ENCODE assay signal across 27 cellular contexts in the genomic region with DNA sequence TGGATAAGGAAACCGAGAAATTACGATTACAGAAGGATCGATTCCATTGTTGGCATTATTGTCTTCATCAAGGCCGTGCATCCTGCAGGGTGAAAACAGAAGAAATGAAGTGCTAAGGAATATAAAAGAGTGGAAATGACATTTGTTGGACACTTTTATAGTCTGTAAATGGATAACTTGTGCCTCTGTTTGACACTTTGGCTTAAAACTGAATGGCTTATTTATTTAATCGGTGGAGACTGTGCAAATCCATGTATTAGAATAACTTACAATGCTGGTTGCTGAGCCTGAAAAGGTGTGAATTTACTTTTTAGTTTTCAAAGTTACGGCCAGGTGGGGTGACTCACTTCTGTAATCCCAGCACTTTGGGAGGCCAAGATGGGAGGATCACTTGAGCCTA. TPM values are rescaled to one million over a fixed set of nuclear protein-coding genes. Genes with fewer than 3 reads are reported as not detected.
A peak's percentile ranks its signal among the peaks of the same experiment; 100 is the strongest.
DNase-seq lines count a peak whose midpoint lies in the region; ATAC-seq, FAIRE-seq and TF ChIP-seq lines count a peak whose summit lies in the region.
"Had no signal": no experiment of that assay in that cellular context is flagged by ENCODE, and none has a peak within 500 bp of the region (broad histone marks: within the 10 kb centered on the region; RNA-seq: fewer than 3 reads in every experiment).

No MANE protein-coding gene starts in this region.

- TF ChIP-seq POLR2A in HepG2 (IDR thresholded peaks at IDR 0.05; ENCODE audit: insufficient read depth in 1 of 2, low read depth in 2 of 2, low read length in 2 of 2) (no peak), right lobe of liver (IDR thresholded peaks at IDR 0.05) (no peak)

- CTCF ChIA-PET in HepG2 (lab: Yijun Ruan, JAX; ENCODE audit: low intra/inter-chr PET ratio, low total read pairs) = no interaction called here

- no peak overlapping the region for H2BK12ac ChIP-seq in neuronal stem cell (ENCODE audit: low read length)

- POLR2A ChIA-PET in HepG2 (lab: Yijun Ruan, JAX) = no interaction called here

- no peaks in the 10 kb centered on the region for H3K79me1 ChIP-seq in neuronal stem cell (ENCODE audit: low read depth, low read length)

- no peak overlapping the region for H3K9ac ChIP-seq in liver (ENCODE audit: low read depth in 1 of 2, low read length in 2 of 2)
- H3K9ac ChIP-seq in HepG2 (ENCODE audit: insufficient read depth, low read depth, low read length) = no peak overlapping the region
- H3K9ac ChIP-seq in neuronal stem cell (ENCODE audit: low read depth, low read length, poor library complexity) = no peak overlapping the region
- H3K9ac ChIP-seq: BLaER1 treated with 17β-estradiol and CSF1 and Interleukin-3, amounts not matched to agents 10 nM and 100 nM had no signal

- in situ Hi-C loops in HepG2 (cut with HindIII; ENCODE audit: extremely low pct_ligation_motif_present, low pct_unique_long_range_greater_than_20kb) = no loop called here

- H3K36me3 ChIP-seq in liver (ENCODE audit: control insufficient read depth in 4 of 4, insufficient read depth in 3 of 4, low read depth in 1 of 4, low read length in 3 of 4) (no peaks in the 10 kb centered on the region), HepG2 (replicated peaks in 1 of 2; ENCODE audit: control insufficient read depth in 1 of 2, insufficient read depth in 2 of 2, low read length in 2 of 2) (no peaks in the 10 kb centered on the region), right lobe of liver (no peaks in the 10 kb centered on the region), neuronal stem cell (replicated peaks in 1 of 2; ENCODE audit: control insufficient read depth in 2 of 2, insufficient read depth in 2 of 2, low read length in 2 of 2) (no peaks in the 10 kb centered on the region)
- H3K36me3 ChIP-seq: BLaER1 treated with 17β-estradiol and CSF1 and Interleukin-3, amounts not matched to agents 10 nM and 100 nM had no signal

- H3K4me2 ChIP-seq in HepG2 (ENCODE audit: low read depth, low read length) (no peak overlapping the region), neuronal stem cell (ENCODE audit: insufficient read depth, low read length, poor library complexity, severe bottlenecking) (no peak overlapping the region)
- H3K4me2 ChIP-seq: A549 had no signal

- no peaks in the 10 kb centered on the region for H4K20me1 ChIP-seq in HepG2 (ENCODE audit: insufficient read depth, low read length)
- H4K20me1 ChIP-seq: BLaER1 treated with 17β-estradiol and CSF1 and Interleukin-3, amounts not matched to agents 10 nM and 100 nM had no signal

- ATAC-seq in HepG2 (no peak), right lobe of liver (peak; percentile 28 to 76 (median 40))
- no peak for ATAC-seq in stimulated activated memory B cell treated with anti-CD40 and anti-IgM and Interleukin-4, amounts not matched to agents 10 μg/mL and 1 μg/mL and 100 μg/mL, for 72 hours
- ATAC-seq: A549, GM12878, HCT116 had no signal

- no peak overlapping the region for H2BK5ac ChIP-seq in neuronal stem cell (ENCODE audit: low read length)

- no peak overlapping the region for H3K4ac ChIP-seq in neuronal stem cell (ENCODE audit: low read length)

- no peak overlapping the region for H4K91ac ChIP-seq in neuronal stem cell (ENCODE audit: low read depth, low read length, poor library complexity)

- DNase-seq in HepG2 (ENCODE audit: low spot score) (no peak), right lobe of liver (no peak), medulla oblongata (ENCODE audit: extremely low spot score) (no peak), neuronal stem cell (ENCODE audit: low spot score) (no peak), CD14-positive monocyte (ENCODE audit: low spot score) (no peak)
- DNase-seq: AML-193; CD4-positive, CD25-positive, alpha-beta regulatory T cell; CD8-positive, alpha-beta memory T cell; COR-L47; DMS 273 treated with DMSO at 0.1 percent for 48 hours; DMS53; DND-41; EL; GOT3; H7; HFFc6; IMR-90 had no signal

- no peak overlapping the region for H2BK15ac ChIP-seq in neuronal stem cell (ENCODE audit: low read length)

- H3K18ac ChIP-seq in neuronal stem cell (ENCODE audit: low read length) = no peak overlapping the region

- no peak for FAIRE-seq in HepG2 (lab: Jason Lieb, UNC)
- FAIRE-seq: A549, GM12878 had no signal

- WGBS in liver = 73% methylated on average over 6 of the region's 6 CpGs
- WGBS in HepG2 (ENCODE audit: low lambda C conversion rate) = 54% methylated on average over 6 of the region's 6 CpGs
- 74% methylated on average over 6 of the region's 6 CpGs for WGBS in right lobe of liver (ENCODE audit: insufficient coverage, low coverage, low lambda C conversion rate, missing lambda C conversion rate)
- WGBS in neuronal stem cell (ENCODE audit: extremely low coverage in 2 of 2, insufficient read length in 2 of 2, insufficient replicate concordance in 1 of 2), 2 donors = no CpG with 5 or more reads among the region's 6 CpGs

- no peak overlapping the region for H2AK5ac ChIP-seq in neuronal stem cell (ENCODE audit: low read depth, low read length)

- no peaks in the 10 kb centered on the region for H3K79me2 ChIP-seq in HepG2 (ENCODE audit: insufficient read depth, low read length)

- H3K4me1 ChIP-seq in liver (ENCODE audit: control insufficient read depth in 4 of 4, insufficient read depth in 4 of 4, low read length in 3 of 4) (peaks cover 4 to 16% (median 7%) of the 10 kb centered on the region in 4 donors), HepG2 (ENCODE audit: insufficient read depth, low read length) (no peaks in the 10 kb centered on the region; the same call in 1 of the 2 replicates), right lobe of liver (peaks cover 0 to 12% (median 0%) of the 10 kb centered on the region in 4 donors), neuronal stem cell (ENCODE audit: control insufficient read depth in 2 of 2, insufficient read depth in 1 of 2, low read depth in 1 of 2, low read length in 2 of 2) (peaks cover 0 to 8% of the 10 kb centered on the region in 2 donors)

- H3K27me3 Mint-ChIP-seq in stimulated activated memory B cell treated with anti-CD40 and anti-IgM and Interleukin-4, amounts not matched to agents 10 μg/mL and 1 μg/mL and 100 μg/mL, for 72 hours = no peaks in the 10 kb centered on the region
- H3K27me3 Mint-ChIP-seq in CD14-positive monocyte (ENCODE audit: low read depth in 3 of 3) = peaks cover 0 to 2% (median 1%) of the 10 kb centered on the region in 3 donors

- BruUV-seq in HepG2 (replicated peaks; lab: Mats Ljungman, UMichigan) = no TSS peak

- peaks cover 81% of the 10 kb centered on the region for H3K4me1 Mint-ChIP-seq in stimulated activated memory B cell treated with anti-CD40 and anti-IgM and Interleukin-4, amounts not matched to agents 10 μg/mL and 1 μg/mL and 100 μg/mL, for 72 hours
- H3K4me1 Mint-ChIP-seq in CD14-positive monocyte = peaks cover 20% of the 10 kb centered on the region
- H3K4me1 Mint-ChIP-seq: CD8-positive, alpha-beta memory T cell had no signal

- peak overlapping the region; percentile 75 for H3K27ac Mint-ChIP-seq in stimulated activated memory B cell treated with anti-CD40 and anti-IgM and Interleukin-4, amounts not matched to agents 10 μg/mL and 1 μg/mL and 100 μg/mL, for 72 hours
- no peak overlapping the region for H3K27ac Mint-ChIP-seq in CD14-positive monocyte
- H3K27ac Mint-ChIP-seq: CD4-positive, CD25-positive, alpha-beta regulatory T cell; CD8-positive, alpha-beta memory T cell; HFFc6 had no signal

- no peak for TF ChIP-seq RAD21 in liver (IDR thresholded peaks at IDR 0.05)
- no peak for TF ChIP-seq RAD21 in HepG2 (CRISPR knock-in tag; IDR thresholded peaks at IDR 0.05)

- H3K9me3 Mint-ChIP-seq in stimulated activated memory B cell treated with anti-CD40 and anti-IgM and Interleukin-4, amounts not matched to agents 10 μg/mL and 1 μg/mL and 100 μg/mL, for 72 hours = no peaks in the 10 kb centered on the region
- H3K9me3 Mint-ChIP-seq in CD14-positive monocyte = peaks cover 0 to 3% (median 0%) of the 10 kb centered on the region in 7 donors
- H3K9me3 Mint-ChIP-seq: CD4-positive, CD25-positive, alpha-beta regulatory T cell; CD8-positive, alpha-beta memory T cell; HFFc6 had no signal

- H3K9me3 ChIP-seq in liver (ENCODE audit: control insufficient read depth in 4 of 4, low read length in 3 of 4) (no peaks in the 10 kb centered on the region), HepG2 (ENCODE audit: low read length) (no peaks in the 10 kb centered on the region), right lobe of liver (no peaks in the 10 kb centered on the region), neuronal stem cell (replicated peaks in 1 of 2; ENCODE audit: control insufficient read depth in 2 of 2, insufficient read depth in 1 of 2, low read depth in 1 of 2, low read length in 2 of 2) (no peaks in the 10 kb centered on the region)
- H3K9me3 ChIP-seq: A549 had no signal

- peaks cover 31% of the 10 kb centered on the region for H3K36me3 Mint-ChIP-seq in stimulated activated memory B cell treated with anti-CD40 and anti-IgM and Interleukin-4, amounts not matched to agents 10 μg/mL and 1 μg/mL and 100 μg/mL, for 72 hours
- H3K36me3 Mint-ChIP-seq in CD14-positive monocyte = peaks cover 0 to 1% of the 10 kb centered on the region in 2 donors
- H3K36me3 Mint-ChIP-seq: CD4-positive, CD25-positive, alpha-beta regulatory T cell; CD8-positive, alpha-beta memory T cell had no signal

- intact Hi-C loops in HepG2 (cut with micrococcal nuclease; ENCODE audit: unreplicated experiment) (no loop called here), right lobe of liver (cut with DNase I) (no loop called here), CD14-positive monocyte (cut with micrococcal nuclease) (no loop called here)

- H3K27ac ChIP-seq in liver (ENCODE audit: low read depth in 1 of 2, low read length in 2 of 2) (no peak overlapping the region), HepG2 (ENCODE audit: extremely low read length, insufficient read depth, low read length) (no peak overlapping the region), right lobe of liver (peak overlapping the region in 1 of 3 donors; percentile 16), neuronal stem cell (replicated peaks; ENCODE audit: low read length) (no peak overlapping the region)
- H3K27ac ChIP-seq: 22Rv1, A549, HL-60 had no signal

- H3K23ac ChIP-seq in neuronal stem cell (ENCODE audit: low read depth, low read length, poor library complexity) = no peak overlapping the region

- H4K8ac ChIP-seq in neuronal stem cell (ENCODE audit: low read depth, low read length) = no peak overlapping the region

- no peak for TF ChIP-seq CTCF in liver (IDR thresholded peaks at IDR 0.05; ENCODE audit: low read depth, low read length, missing input control)
- TF ChIP-seq CTCF in HepG2 (CRISPR knock-in tag; IDR thresholded peaks at IDR 0.05) = no peak
- no peak for TF ChIP-seq CTCF in right lobe of liver (IDR thresholded peaks at IDR 0.05)
- TF ChIP-seq CTCF in CD14-positive monocyte (IDR thresholded peaks at IDR 0.05) = no peak

- no peak overlapping the region for H3K4me3 ChIP-seq in liver (ENCODE audit: low read depth in 1 of 3, low read length in 3 of 3)
- H3K4me3 ChIP-seq in HepG2 (replicated peaks in 1 of 3; ENCODE audit: insufficient read depth in 1 of 3, low read depth in 2 of 3, low read length in 3 of 3) = no peak overlapping the region
- no peak overlapping the region for H3K4me3 ChIP-seq in right lobe of liver
- no peak overlapping the region for H3K4me3 ChIP-seq in neuronal stem cell (ENCODE audit: low read length in 2 of 2)
- H3K4me3 ChIP-seq: A549; BLaER1 treated with 17β-estradiol and CSF1 and Interleukin-3, amounts not matched to agents 10 nM and 100 nM; GM12878 had no signal

- no peak overlapping the region for H2AFZ ChIP-seq in HepG2 (ENCODE audit: low read length)
- H2AFZ ChIP-seq in neuronal stem cell (ENCODE audit: low read length) = no peak overlapping the region

- H3K27me3 ChIP-seq in liver (ENCODE audit: control insufficient read depth in 4 of 4, insufficient read depth in 4 of 4, low read length in 3 of 4) (no peaks in the 10 kb centered on the region), HepG2 (ENCODE audit: control insufficient read depth in 1 of 2, insufficient read depth in 2 of 2, low read length in 2 of 2) (peaks cover 0 to 10% of the 10 kb centered on the region in 2 experiments; a peak in 1 of 5 replicates), right lobe of liver (no peaks in the 10 kb centered on the region), neuronal stem cell (ENCODE audit: control insufficient read depth in 3 of 3, insufficient read depth in 3 of 3, low read depth in 1 of 3, low read length in 3 of 3) (no peaks in the 10 kb centered on the region)
- H3K27me3 ChIP-seq: BLaER1 treated with 17β-estradiol and CSF1 and Interleukin-3, amounts not matched to agents 10 nM and 100 nM had no signal

- TF ChIP-seq EP300 in HepG2 (IDR thresholded peaks at IDR 0.05; ENCODE audit: low read depth in 2 of 2, low read length in 2 of 2) (no peak), HepG2 (CRISPR knock-in tag; IDR thresholded peaks at IDR 0.05; ENCODE audit: borderline replicate concordance) (no peak)

- no peak overlapping the region for H2BK120ac ChIP-seq in neuronal stem cell (ENCODE audit: low read depth, low read length)

- no peak overlapping the region for H3K14ac ChIP-seq in neuronal stem cell (ENCODE audit: low read length)

- no peak overlapping the region for H3K4me3 Mint-ChIP-seq in stimulated activated memory B cell treated with anti-CD40 and anti-IgM and Interleukin-4, amounts not matched to agents 10 μg/mL and 1 μg/mL and 100 μg/mL, for 72 hours
- no peak overlapping the region for H3K4me3 Mint-ChIP-seq in CD14-positive monocyte
- H3K4me3 Mint-ChIP-seq: CD4-positive, CD25-positive, alpha-beta regulatory T cell; CD8-positive, alpha-beta memory T cell; HFFc6 had no signal

RNA-seq across cellular contexts. Expression of a gene that starts 31.4 kb away (rescaled TPM):
- total RNA-seq in liver (10 to 100 TPM in 1 of 2 donors, 1 to 10 TPM in 1; 4.8 to 33.4 TPM), HepG2 (2016; rRNA removed; fragmentation: Illumina TruSeq; extraction: Trizol) (0.15 and 0.31 TPM in 2 replicates), right lobe of liver (1 to 10 TPM; 2.2 to 8.0 (median 4.8) TPM)
- polyA plus RNA-seq in liver (1 to 10 TPM in 1 of 2 donors, under 1 TPM in 1; 0.47 to 2.8 TPM), HepG2 (2011; rRNA removed) (0.09 and 0.10 TPM in 2 replicates), CD14-positive monocyte (1 to 10 TPM; 1.3 to 1.6 TPM)
- not detected in 2 replicates for total RNA-seq in HepG2 (2016; cell fraction: cytosol; rRNA removed; fragmentation: Illumina TruSeq; extraction: Trizol; ENCODE audit: low read depth)
- total RNA-seq in HepG2 (2016; cell fraction: insoluble cytoplasmic fraction; rRNA removed; fragmentation: Illumina TruSeq; extraction: Trizol) = 0.31 and 0.37 TPM in 2 replicates
- not detected in 2 replicates for total RNA-seq in HepG2 (2016; cell fraction: membrane; rRNA removed; fragmentation: Illumina TruSeq; extraction: Trizol)
- total RNA-seq in HepG2 (2016; cell fraction: nucleus; rRNA removed; fragmentation: Illumina TruSeq; extraction: Trizol) = 0.41 and 0.50 TPM in 2 replicates
- polyA plus RNA-seq in HepG2 (2011; cell fraction: cytosol; rRNA removed) = 0.07 and 0.09 TPM in 2 replicates
- 0.14 TPM in 2 replicates for polyA plus RNA-seq in HepG2 (2011; cell fraction: nucleus; rRNA removed)
- polyA plus RNA-seq in HepG2 (2012) = not detected in 2 replicates
- polyA plus RNA-seq in HepG2 (2016; cell fraction: cytosol; fragmentation: Illumina TruSeq; extraction: Trizol; ENCODE audit: low read depth) = not detected in 2 replicates
- 0.07 TPM in 1 of 2 replicates, not detected in the other for polyA plus RNA-seq in HepG2 (2016; cell fraction: insoluble cytoplasmic fraction; fragmentation: Illumina TruSeq; extraction: Trizol; ENCODE audit: low read depth)
- not detected in 2 replicates for polyA plus RNA-seq in HepG2 (2016; cell fraction: membrane; fragmentation: Illumina TruSeq; extraction: Trizol; ENCODE audit: low read depth)
- 0.15 TPM in 1 of 2 replicates, not detected in the other for polyA plus RNA-seq in HepG2 (2016; cell fraction: nucleus; fragmentation: Illumina TruSeq; extraction: Trizol; ENCODE audit: insufficient read depth, low read depth)
- 0.82 TPM in 1 of 2 replicates, not detected in the other for polyA minus RNA-seq in HepG2 (2011; rRNA and poly(A)+ RNA removed; ENCODE audit: low replicate concordance)
- polyA minus RNA-seq in HepG2 (2011; cell fraction: cytosol; rRNA and poly(A)+ RNA removed) = not detected in 2 replicates
- 0.12 TPM in 1 of 2 replicates, not detected in the other for polyA minus RNA-seq in HepG2 (2011; cell fraction: nucleus; rRNA and poly(A)+ RNA removed)
- polyA plus RNA-seq in neuronal stem cell (2013, experiment 1 of 2) = 0.01 TPM
- 0.01 TPM for polyA plus RNA-seq in neuronal stem cell (2013, experiment 2 of 2)
- total RNA-seq: G401 had no signal
- polyA plus RNA-seq: CD8-positive, alpha-beta memory T cell had no signal

RNA-seq across cellular contexts. Expression of a gene that starts 38.8 kb away (rescaled TPM):
- total RNA-seq in liver (1 to 10 TPM; 2.0 to 2.6 TPM), HepG2 (2016; rRNA removed; fragmentation: Illumina TruSeq; extraction: Trizol) (0.71 and 0.73 TPM in 2 replicates), right lobe of liver (1 to 10 TPM in 5 of 6 experiments, under 1 TPM in 1; 0.68 to 7.2 (median 3.2) TPM)
- polyA plus RNA-seq in liver (1 to 10 TPM in 1 of 2 donors, under 1 TPM in 1; 0.80 to 2.9 TPM), HepG2 (2011; rRNA removed) (0.22 and 0.57 TPM in 2 replicates), CD14-positive monocyte (1 to 10 TPM; 3.5 to 5.7 TPM)
- 0.81 and 1.1 TPM in 2 replicates for total RNA-seq in HepG2 (2016; cell fraction: cytosol; rRNA removed; fragmentation: Illumina TruSeq; extraction: Trizol; ENCODE audit: low read depth)
- total RNA-seq in HepG2 (2016; cell fraction: insoluble cytoplasmic fraction; rRNA removed; fragmentation: Illumina TruSeq; extraction: Trizol) = 0.26 and 0.59 TPM in 2 replicates
- 0.49 and 0.79 TPM in 2 replicates for total RNA-seq in HepG2 (2016; cell fraction: membrane; rRNA removed; fragmentation: Illumina TruSeq; extraction: Trizol)
- 1.0 and 1.7 TPM in 2 replicates for total RNA-seq in HepG2 (2016; cell fraction: nucleus; rRNA removed; fragmentation: Illumina TruSeq; extraction: Trizol)
- 0.07 and 0.18 TPM in 2 replicates for polyA plus RNA-seq in HepG2 (2011; cell fraction: cytosol; rRNA removed)
- 0.11 and 0.40 TPM in 2 replicates for polyA plus RNA-seq in HepG2 (2011; cell fraction: nucleus; rRNA removed)
- polyA plus RNA-seq in HepG2 (2012) = 1.5 and 2.1 TPM in 2 replicates
- polyA plus RNA-seq in HepG2 (2016; cell fraction: cytosol; fragmentation: Illumina TruSeq; extraction: Trizol; ENCODE audit: low read depth) = 0.23 TPM in 2 replicates
- polyA plus RNA-seq in HepG2 (2016; cell fraction: insoluble cytoplasmic fraction; fragmentation: Illumina TruSeq; extraction: Trizol; ENCODE audit: low read depth) = 0.35 and 1.1 TPM in 2 replicates
- 0.29 and 0.30 TPM in 2 replicates for polyA plus RNA-seq in HepG2 (2016; cell fraction: membrane; fragmentation: Illumina TruSeq; extraction: Trizol; ENCODE audit: low read depth)
- polyA plus RNA-seq in HepG2 (2016; cell fraction: nucleus; fragmentation: Illumina TruSeq; extraction: Trizol; ENCODE audit: insufficient read depth, low read depth) = 1.1 and 1.9 TPM in 2 replicates
- 0.75 TPM in 1 of 2 replicates, not detected in the other for polyA minus RNA-seq in HepG2 (2011; rRNA and poly(A)+ RNA removed; ENCODE audit: low replicate concordance)
- not detected in 2 replicates for polyA minus RNA-seq in HepG2 (2011; cell fraction: cytosol; rRNA and poly(A)+ RNA removed)
- polyA minus RNA-seq in HepG2 (2011; cell fraction: nucleus; rRNA and poly(A)+ RNA removed) = 1.8 and 2.4 TPM in 2 replicates
- polyA plus RNA-seq in neuronal stem cell (2013, experiment 1 of 2) = 1.0 TPM
- 0.98 TPM for polyA plus RNA-seq in neuronal stem cell (2013, experiment 2 of 2)
- total RNA-seq: G401, HT1080 had no signal

Comparison
In these comparisons a context has a peak if more than half of its experiments do, and no peak if none do; other contexts are left out.
1. ATAC-seq: peak in right lobe of liver (4 of 4); none in HepG2 (single experiment) and stimulated activated memory B cell treated with anti-CD40 and anti-IgM and Interleukin-4, amounts not matched to agents 10 μg/mL and 1 μg/mL and 100 μg/mL, for 72 hours (single experiment).